In the genomic region with DNA sequence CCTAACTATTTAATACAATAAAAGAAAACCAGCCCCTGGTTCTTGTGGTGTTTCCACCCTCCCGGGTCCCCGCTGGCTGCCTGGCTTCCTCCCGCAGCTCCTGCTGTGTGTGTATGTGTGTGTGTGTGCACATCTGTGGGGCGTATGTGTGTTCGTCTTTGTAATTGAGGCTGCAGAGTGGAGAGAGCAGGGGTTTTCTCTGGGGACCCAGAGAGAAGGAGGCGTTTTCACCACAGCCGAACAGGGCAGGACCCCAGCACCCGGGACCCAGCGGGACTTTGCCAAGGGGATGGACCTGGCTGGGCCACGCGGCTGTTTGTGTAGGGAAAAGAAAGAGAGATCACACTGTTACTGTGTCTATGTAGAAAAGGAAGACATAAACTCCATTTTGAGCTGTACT, we compare ENCODE assay signal across 20 cellular contexts. TPM values are rescaled to one million over a fixed set of nuclear protein-coding genes. Genes with fewer than 3 reads are reported as not detected.
A peak's percentile ranks its signal among the peaks of the same experiment; 100 is the strongest.
DNase-seq lines count a peak whose midpoint lies in the region; ATAC-seq, FAIRE-seq and TF ChIP-seq lines count a peak whose summit lies in the region.
"Had no signal": no experiment of that assay in that cellular context is flagged by ENCODE, and none has a peak within 500 bp of the region (broad histone marks: within the 10 kb centered on the region; RNA-seq: fewer than 3 reads in every experiment).

No MANE protein-coding gene starts in this region.

- peak overlapping the region; percentile 70 for H3K9ac ChIP-seq in mesendoderm (ENCODE audit: low read length)

- no peak for TF ChIP-seq POLR2A in GM12892 (IDR thresholded peaks at IDR 0.05; ENCODE audit: low read depth, low read length)

- peak overlapping the region; percentile 96 for H3K18ac ChIP-seq in mesendoderm (ENCODE audit: low read length)

- ATAC-seq in upper lobe of right lung (no peak), HG03460 (IDR thresholded peaks at IDR 0.05; ENCODE audit: unreplicated experiment) (no peak)
- ATAC-seq: heart left ventricle had no signal

- TF ChIP-seq CTCF in WERI-Rb-1 (IDR thresholded peaks at IDR 0.05; ENCODE audit: low read depth, low read length) (no peak), upper lobe of right lung (IDR thresholded peaks at IDR 0.05) (no peak)

- H3K4me3 ChIP-seq in WERI-Rb-1 (ENCODE audit: low read depth, low read length) (no peak overlapping the region), mesendoderm (ENCODE audit: low read length) (no peak overlapping the region), upper lobe of right lung (no peak overlapping the region)
- H3K4me3 ChIP-seq: heart left ventricle, left ventricle myocardium inferior had no signal

- H3K4me2 ChIP-seq in mesendoderm (ENCODE audit: low read length), result no peak overlapping the region

- peaks cover 43% of the 10 kb centered on the region for H3K27me3 Mint-ChIP-seq in activated naive CD4-positive, alpha-beta T cell treated with anti-CD3 and anti-CD28 coated beads, Interleukin-2, amount 10 ng/mL, durations not matched to agents 7 days and 5 days

- H4K5ac ChIP-seq in mesendoderm (ENCODE audit: low read length), result peak overlapping the region; percentile 2

- H3K4me3 Mint-ChIP-seq in activated naive CD4-positive, alpha-beta T cell treated with anti-CD3 and anti-CD28 coated beads, Interleukin-2, amount 10 ng/mL, durations not matched to agents 7 days and 5 days, result no peak overlapping the region
- H3K4me3 Mint-ChIP-seq: activated CD4-positive, alpha-beta memory T cell treated with anti-CD3 and anti-CD28 coated beads for 36 hours; activated naive CD4-positive, alpha-beta T cell treated with anti-CD3 and anti-CD28 coated beads for 36 hours had no signal

- intact Hi-C loops in upper lobe of right lung (cut with DNase I), result no loop called here

- CTCF ChIA-PET in activated naive CD4-positive, alpha-beta T cell treated with anti-CD3 and anti-CD28 coated beads, Interleukin-2, amount 10 ng/mL, durations not matched to agents 7 days and 5 days (lab: Charles Lee), result no interaction called here

- DNase-seq in activated naive CD4-positive, alpha-beta T cell treated with anti-CD3 and anti-CD28 coated beads, Interleukin-2, amount 10 ng/mL, durations not matched to agents 7 days and 5 days, result peak; percentile 11
- no peak for DNase-seq in activated naive CD4-positive, alpha-beta T cell treated with anti-CD3 and anti-CD28 coated beads, Interleukin-2, amount 50 U/mL, for 16 hours
- DNase-seq in WERI-Rb-1 (peak; percentile 1), mesendoderm (no peak), upper lobe of right lung (peak; percentile 35), GM12892 (ENCODE audit: insufficient read length) (no peak)
- DNase-seq in activated T-cell treated with anti-CD3 and anti-CD28 coated beads, Interleukin-2, amount 50 U/mL, for 1 hour, result no peak
- DNase-seq: activated CD4-positive, alpha-beta memory T cell treated with anti-CD3 and anti-CD28 coated beads for 36 hours; activated naive CD4-positive, alpha-beta T cell treated with anti-CD3 and anti-CD28 coated beads for 36 hours; cerebellar nuclear complex; erythroblast; left ventricle myocardium inferior; NCI-H1092 had no signal

- H3K79me2 ChIP-seq in mesendoderm (ENCODE audit: control insufficient read depth, insufficient read depth, low read length), result peaks cover 4% of the 10 kb centered on the region

- peak overlapping the region; percentile 82 for H4K8ac ChIP-seq in mesendoderm (ENCODE audit: low read depth, low read length)

- H3K27ac ChIP-seq in WERI-Rb-1 (no peak overlapping the region; the same call in 1 of the 2 replicates), mesendoderm (ENCODE audit: low read depth, low read length) (peak overlapping the region; percentile 93), upper lobe of right lung (no peak overlapping the region)
- H3K27ac ChIP-seq: heart left ventricle, left ventricle myocardium inferior had no signal

- H3K56ac ChIP-seq in mesendoderm (ENCODE audit: low read length), result peak overlapping the region; percentile 84

- no peaks in the 10 kb centered on the region for H3K4me1 Mint-ChIP-seq in activated naive CD4-positive, alpha-beta T cell treated with anti-CD3 and anti-CD28 coated beads, Interleukin-2, amount 10 ng/mL, durations not matched to agents 7 days and 5 days

- no peaks in the 10 kb centered on the region for H3K79me1 ChIP-seq in mesendoderm (ENCODE audit: low read length)

- peaks cover 21% of the 10 kb centered on the region for H3K4me1 ChIP-seq in mesendoderm (ENCODE audit: control insufficient read depth, low read depth, low read length)
- H3K4me1 ChIP-seq in upper lobe of right lung, result peaks cover 11% of the 10 kb centered on the region

- H2BK15ac ChIP-seq in mesendoderm (replicated peaks; ENCODE audit: low read depth), result no peak overlapping the region

- peak overlapping the region; percentile 60 for H3K23ac ChIP-seq in mesendoderm (ENCODE audit: low read length)

- no peak overlapping the region for H3K27ac Mint-ChIP-seq in activated naive CD4-positive, alpha-beta T cell treated with anti-CD3 and anti-CD28 coated beads, Interleukin-2, amount 10 ng/mL, durations not matched to agents 7 days and 5 days
- H3K27ac Mint-ChIP-seq: activated CD4-positive, alpha-beta memory T cell treated with anti-CD3 and anti-CD28 coated beads for 36 hours had no signal

- H2AK5ac ChIP-seq in mesendoderm (ENCODE audit: low read length), result no peak overlapping the region

- no peaks in the 10 kb centered on the region for H3K9me3 Mint-ChIP-seq in activated naive CD4-positive, alpha-beta T cell treated with anti-CD3 and anti-CD28 coated beads, Interleukin-2, amount 10 ng/mL, durations not matched to agents 7 days and 5 days
- H3K9me3 Mint-ChIP-seq: activated CD4-positive, alpha-beta memory T cell treated with anti-CD3 and anti-CD28 coated beads for 36 hours; activated naive CD4-positive, alpha-beta T cell treated with anti-CD3 and anti-CD28 coated beads for 36 hours had no signal

- H3K4ac ChIP-seq in mesendoderm (ENCODE audit: low read depth, low read length), result peak overlapping the region; percentile 87

- H2BK5ac ChIP-seq in mesendoderm (ENCODE audit: low read length), result peak overlapping the region; percentile 77

- no peak for FAIRE-seq in GM12892 (lab: Jason Lieb, UNC)

- no CpG with 5 or more reads among the region's 11 CpGs for WGBS in mesendoderm (ENCODE audit: extremely low coverage, insufficient coverage, low lambda C conversion rate)

- no peaks in the 10 kb centered on the region for H3K36me3 Mint-ChIP-seq in activated naive CD4-positive, alpha-beta T cell treated with anti-CD3 and anti-CD28 coated beads, Interleukin-2, amount 10 ng/mL, durations not matched to agents 7 days and 5 days
- H3K36me3 Mint-ChIP-seq: activated CD4-positive, alpha-beta memory T cell treated with anti-CD3 and anti-CD28 coated beads for 36 hours had no signal

- H3K27me3 ChIP-seq in WERI-Rb-1 (ENCODE audit: insufficient read depth, low read depth, severe bottlenecking) (no peaks in the 10 kb centered on the region), mesendoderm (ENCODE audit: insufficient read depth, low read length, poor library complexity) (no peaks in the 10 kb centered on the region), upper lobe of right lung (no peaks in the 10 kb centered on the region)
- H3K27me3 ChIP-seq: heart left ventricle had no signal

- H2BK120ac ChIP-seq in mesendoderm (ENCODE audit: low read depth, low read length), result peak overlapping the region; percentile 98

- H3K9me3 ChIP-seq in WERI-Rb-1 (ENCODE audit: severe bottlenecking) (no peaks in the 10 kb centered on the region), upper lobe of right lung (no peaks in the 10 kb centered on the region)
- H3K9me3 ChIP-seq: heart left ventricle, left ventricle myocardium inferior had no signal

- no peaks in the 10 kb centered on the region for H3K36me3 ChIP-seq in WERI-Rb-1
- no peaks in the 10 kb centered on the region for H3K36me3 ChIP-seq in mesendoderm (ENCODE audit: control insufficient read depth, insufficient read depth, low read length)
- H3K36me3 ChIP-seq in upper lobe of right lung, result no peaks in the 10 kb centered on the region
- H3K36me3 ChIP-seq: heart left ventricle, left ventricle myocardium inferior had no signal

RNA-seq across cellular contexts. Expression of gene IGLL1, which starts 42.7 kb away (rescaled TPM):
- polyA plus RNA-seq in mesendoderm (2013, experiment 1 of 2), result not detected
- polyA plus RNA-seq in mesendoderm (2013, experiment 2 of 2), result not detected
- total RNA-seq in upper lobe of right lung, result not detected
- polyA plus RNA-seq in GM12892 (2012; ENCODE audit: missing spikeins), result not detected
- total RNA-seq: activated CD4-positive, alpha-beta memory T cell treated with anti-CD3 and anti-CD28 coated beads for 36 hours; activated naive CD4-positive, alpha-beta T cell treated with anti-CD3 and anti-CD28 coated beads for 36 hours; Daoy; H4; heart left ventricle; left ventricle myocardium inferior; NCI-H460; urinary bladder had no signal
- polyA plus RNA-seq: AG04450, heart left ventricle, urinary bladder had no signal

Comparison
In these comparisons a context has a peak if more than half of its experiments do, and no peak if none do; other contexts are left out.
1. DNase-seq: peak in activated naive CD4-positive, alpha-beta T cell treated with anti-CD3 and anti-CD28 coated beads, Interleukin-2, amount 10 ng/mL, durations not matched to agents 7 days and 5 days (single experiment), WERI-Rb-1 (single experiment) and upper lobe of right lung (single experiment); none in activated naive CD4-positive, alpha-beta T cell treated with anti-CD3 and anti-CD28 coated beads, Interleukin-2, amount 50 U/mL, for 16 hours (single experiment), mesendoderm (single experiment), GM12892 (single experiment) and activated T-cell treated with anti-CD3 and anti-CD28 coated beads, Interleukin-2, amount 50 U/mL, for 1 hour (single experiment).